In genomic region chr7:151540146-151540545, GRCh38 we compare ENCODE assay signal across 27 cellular contexts.
"Had no signal": no experiment of that assay in that cellular context is flagged by ENCODE, and none has a peak within 500 bp of the region (broad histone marks: within the 10 kb centered on the region; RNA-seq: fewer than 3 reads in every experiment).

No MANE protein-coding gene starts in this region.

- H3K9me3 ChIP-seq: esophagus squamous epithelium, gastroesophageal sphincter, left ventricle myocardium inferior, ovary, right atrium auricular region, sigmoid colon, tibial artery, upper lobe of left lung, vagina had no signal

- H3K4me3 Mint-ChIP-seq: naive thymus-derived CD4-positive, alpha-beta T cell had no signal

- FAIRE-seq: endometrium, kidney, small intestine had no signal

- H3K27ac Mint-ChIP-seq: naive thymus-derived CD4-positive, alpha-beta T cell had no signal

- H3K27me3 ChIP-seq: dorsolateral prefrontal cortex, esophagus squamous epithelium, gastroesophageal sphincter, hepatocyte, ovary, right atrium auricular region, sigmoid colon, tibial artery, upper lobe of left lung, vagina had no signal

- H3K36me3 Mint-ChIP-seq: naive thymus-derived CD4-positive, alpha-beta T cell had no signal

- ATAC-seq: gastroesophageal sphincter; naive thymus-derived CD4-positive, alpha-beta T cell; stimulated activated naive CD8-positive, alpha-beta T cell treated with anti-CD3 and anti-CD28 coated beads, Interleukin-15, Interleukin-2, amounts not matched to agents 100 U/mL and 50 U/mL, for 24 hours had no signal

- H3K4me3 ChIP-seq: esophagus squamous epithelium, gastroesophageal sphincter, hepatocyte, left ventricle myocardium inferior, lung, ovary, right atrium auricular region, sigmoid colon, tibial artery, upper lobe of left lung, vagina had no signal

- DNase-seq: cortex of kidney; dorsolateral prefrontal cortex; effector CD8-positive, alpha-beta T cell; esophagus squamous epithelium; foreskin fibroblast; head of caudate nucleus; kidney; left cardiac atrium; left ventricle myocardium inferior; mesenchymal stem cell; naive thymus-derived CD4-positive, alpha-beta T cell; nephron progenitor cell; nucleus accumbens; ovary; sigmoid colon; small intestine; stimulated activated CD4-positive, alpha-beta T cell treated with anti-CD3 and anti-CD28 coated beads, Interleukin-12 subunit alpha, Interleukin-12 subunit beta, amount 100 ng/mL, for 4 hours; stimulated activated naive CD8-positive, alpha-beta T cell treated with anti-CD3 and anti-CD28 coated beads, Interleukin-15, Interleukin-2, amounts not matched to agents 100 U/mL and 50 U/mL, for 24 hours; tibial artery; upper lobe of left lung had no signal

- H3K27ac ChIP-seq: epithelial cell of prostate, hepatocyte, left ventricle myocardium inferior, ovary, right atrium auricular region, upper lobe of left lung, vagina had no signal

- H2AFZ ChIP-seq: hepatocyte had no signal

- H3K4me2 ChIP-seq: hepatocyte had no signal

- H3K36me3 ChIP-seq: esophagus squamous epithelium, gastroesophageal sphincter, left ventricle myocardium inferior, ovary, right atrium auricular region, sigmoid colon, tibial artery, upper lobe of left lung, vagina had no signal
